In genomic region chr12:91620422-91620821, GRCh38 we compare ENCODE assay signal across 22 cellular contexts.
"Had no signal": no experiment of that assay in that cellular context is flagged by ENCODE, and none has a peak within 500 bp of the region (broad histone marks: within the 10 kb centered on the region; RNA-seq: fewer than 3 reads in every experiment).

No MANE protein-coding gene starts in this region.

- H3K4me1 Mint-ChIP-seq: immature natural killer cell; stimulated activated effector memory CD8-positive, alpha-beta T cell treated with anti-CD3 and anti-CD28 coated beads, Interleukin-12 subunit alpha, Interleukin-12 subunit beta, amount 100 ng/mL, for 72 hours had no signal

- H3K9me3 Mint-ChIP-seq: stimulated activated effector memory CD8-positive, alpha-beta T cell treated with anti-CD3 and anti-CD28 coated beads, Interleukin-12 subunit alpha, Interleukin-12 subunit beta, amount 100 ng/mL, for 72 hours had no signal

- H3K36me3 ChIP-seq: left lung, lower lobe of right lung, neutrophil, right atrium auricular region, spleen, tibial nerve, uterus had no signal

- H3K9ac ChIP-seq: parathyroid adenoma had no signal

- H2AFZ ChIP-seq: parathyroid adenoma had no signal

- H3K4me1 ChIP-seq: left lung, lower lobe of right lung, parathyroid adenoma, right atrium auricular region, spleen, tibial nerve, uterus had no signal

- H3K27ac ChIP-seq: left lung, lower lobe of right lung, neutrophil, parathyroid adenoma, right atrium auricular region, skin epidermis, spleen, tibial nerve had no signal

- H3K27ac Mint-ChIP-seq: immature natural killer cell; naive thymus-derived CD8-positive, alpha-beta T cell; stimulated activated effector memory CD8-positive, alpha-beta T cell treated with anti-CD3 and anti-CD28 coated beads, Interleukin-12 subunit alpha, Interleukin-12 subunit beta, amount 100 ng/mL, for 72 hours; stimulated activated naive CD8-positive, alpha-beta T cell treated with anti-CD3 and anti-CD28 coated beads, Interleukin-15, amount 100 ng/mL, for 72 hours; type B pancreatic cell had no signal

- ATAC-seq: left colon; left lung; lower lobe of right lung; naive thymus-derived CD8-positive, alpha-beta T cell; stimulated activated effector memory CD8-positive, alpha-beta T cell treated with anti-CD3 and anti-CD28 coated beads, Interleukin-12 subunit alpha, Interleukin-12 subunit beta, amount 100 ng/mL, for 72 hours; stimulated activated naive CD8-positive, alpha-beta T cell treated with anti-CD3 and anti-CD28 coated beads, Interleukin-15, amount 100 ng/mL, for 72 hours had no signal

- H3K27me3 ChIP-seq: left lung, neutrophil, right atrium auricular region, spleen, tibial nerve, uterus had no signal

- FAIRE-seq: kidney had no signal

- H3K27me3 Mint-ChIP-seq: stimulated activated naive CD8-positive, alpha-beta T cell treated with anti-CD3 and anti-CD28 coated beads, Interleukin-15, amount 100 ng/mL, for 72 hours had no signal

- H3K4me3 ChIP-seq: left lung, lower lobe of right lung, right atrium auricular region, skin epidermis, spleen, tibial nerve, uterus had no signal

- H3K79me2 ChIP-seq: parathyroid adenoma had no signal

- H3K4me3 Mint-ChIP-seq: immature natural killer cell; naive thymus-derived CD8-positive, alpha-beta T cell; nephron; stimulated activated effector memory CD8-positive, alpha-beta T cell treated with anti-CD3 and anti-CD28 coated beads, Interleukin-12 subunit alpha, Interleukin-12 subunit beta, amount 100 ng/mL, for 72 hours; stimulated activated naive CD8-positive, alpha-beta T cell treated with anti-CD3 and anti-CD28 coated beads, Interleukin-15, amount 100 ng/mL, for 72 hours; type B pancreatic cell had no signal

- H3K36me3 Mint-ChIP-seq: immature natural killer cell; stimulated activated effector memory CD8-positive, alpha-beta T cell treated with anti-CD3 and anti-CD28 coated beads, Interleukin-12 subunit alpha, Interleukin-12 subunit beta, amount 100 ng/mL, for 72 hours; type B pancreatic cell had no signal

- DNase-seq: immature natural killer cell; kidney; left colon; left lung; lower lobe of right lung; mammary epithelial cell; mesenchymal stem cell; naive thymus-derived CD8-positive, alpha-beta T cell; occipital lobe; spleen; stimulated activated CD4-positive, alpha-beta T cell treated with anti-CD3 and anti-CD28 coated beads, Interleukin-4, amount 100 ng/mL, for 24 hours; stimulated activated naive CD4-positive, alpha-beta T cell treated with Interleukin-2 at 50 U/mL for 16 hours; stimulated activated naive CD8-positive, alpha-beta T cell treated with anti-CD3 and anti-CD28 coated beads, Interleukin-15, amount 100 ng/mL, for 72 hours; uterus had no signal

- H3K9me3 ChIP-seq: lower lobe of right lung, neutrophil, right atrium auricular region, tibial nerve, uterus had no signal
